Comparison of ENCODE assay signal across 8 cellular contexts in the genomic region with DNA sequence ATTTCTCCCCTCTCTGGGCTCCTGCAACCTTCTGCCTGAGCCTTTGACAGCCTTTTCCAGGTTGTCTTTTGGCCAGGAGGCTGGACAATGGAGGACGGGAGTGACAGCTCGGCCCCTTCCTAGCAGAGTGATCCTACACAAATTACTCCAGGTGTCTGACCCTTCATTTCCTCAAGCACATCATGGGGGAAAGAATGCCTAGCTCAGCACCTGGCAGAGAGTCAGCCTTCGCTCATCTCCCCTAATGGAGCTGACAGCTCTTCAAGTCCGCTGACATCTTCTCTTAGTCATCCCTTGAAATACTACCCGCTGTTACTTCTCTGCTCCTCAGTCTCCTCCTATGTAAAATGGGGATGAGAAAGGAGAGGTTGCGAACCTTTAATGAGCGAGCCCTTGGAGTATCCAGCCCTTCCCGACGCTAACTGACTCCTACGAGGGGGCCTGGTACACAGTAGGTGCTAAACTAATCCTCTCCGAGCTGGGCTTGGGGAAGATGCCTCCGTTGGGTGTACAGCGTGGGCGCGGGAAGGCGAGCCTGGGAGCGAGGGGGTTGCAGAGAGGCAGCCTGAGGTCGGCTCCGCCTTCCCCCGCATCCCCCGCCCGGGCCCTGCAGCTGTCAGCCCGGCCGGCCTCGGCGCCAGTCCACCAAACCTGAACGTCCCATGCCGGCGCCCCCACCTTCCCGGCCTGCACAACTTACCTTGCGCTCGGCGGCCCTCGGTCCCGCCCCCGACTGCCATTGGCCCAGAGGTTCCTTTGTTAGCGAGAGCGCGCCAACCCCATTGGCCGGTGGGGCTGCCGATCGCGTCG. TPM values are rescaled to one million over a fixed set of nuclear protein-coding genes. Genes with fewer than 3 reads are reported as not detected.
A peak's percentile ranks its signal among the peaks of the same experiment; 100 is the strongest.
DNase-seq lines count a peak whose midpoint lies in the region; ATAC-seq, FAIRE-seq and TF ChIP-seq lines count a peak whose summit lies in the region.

No MANE protein-coding gene starts in this region.

- 0 out of 2 replicates have a peak, but pooled peaks cover 3% of the 10 kb centered on the region for H3K9me3 ChIP-seq in DOHH2 (ENCODE audit: control insufficient read depth, insufficient read depth, low read length)

- FAIRE-seq in RCC 7860 (lab: Jason Lieb, UNC), result no peak

- DNase-seq in GOT3 (lab: John Stamatoyannopoulos, UW) (peak; percentile 93), Kasumi-1 (lab: John Stamatoyannopoulos, UW) (peak; percentile 65 to 73), RCC 7860 (ENCODE audit: low spot score) (peak; percentile 86), fibroblast of mammary gland (ENCODE audit: low read depth) (peak; percentile 92)
- peak; percentile 92 to 95 for DNase-seq in activated T-helper 1 cell treated with anti-CD3 and anti-CD28 coated beads, Interleukin-2, amount 50 U/mL, for 16 hours (ENCODE audit: low read depth in 1 of 2, low spot score in 1 of 2)
- DNase-seq in naive thymus-derived CD8-positive, alpha-beta T cell, result peak; percentile 90 to 99 (median 96)

- H3K27me3 ChIP-seq in DOHH2 (ENCODE audit: control insufficient read depth, low read length), result no peaks in the 10 kb centered on the region

- H3K4me1 ChIP-seq in DOHH2 (ENCODE audit: control insufficient read depth, low read length), result peaks cover 42% of the 10 kb centered on the region

- peak overlapping the region; percentile 85 for H3K4me2 ChIP-seq in DOHH2 (ENCODE audit: low read length)

- peaks cover 26 to 49% (median 45%) of the 10 kb centered on the region in 4 donors for H3K4me1 Mint-ChIP-seq in naive thymus-derived CD8-positive, alpha-beta T cell
- peaks cover 52% of the 10 kb centered on the region for H3K4me1 Mint-ChIP-seq in stimulated activated memory B cell treated with anti-CD40 and anti-IgM and Interleukin-4, amounts not matched to agents 10 μg/mL and 1 μg/mL and 100 μg/mL, for 72 hours

- H3K4me3 ChIP-seq in DOHH2 (ENCODE audit: low read length) (peak overlapping the region; percentile 72), fibroblast of mammary gland (ENCODE audit: control insufficient read depth, low read depth, low read length) (peak overlapping the region; percentile 67)

- no peaks in the 10 kb centered on the region for H3K36me3 Mint-ChIP-seq in naive thymus-derived CD8-positive, alpha-beta T cell
- no peaks in the 10 kb centered on the region for H3K36me3 Mint-ChIP-seq in stimulated activated memory B cell treated with anti-CD40 and anti-IgM and Interleukin-4, amounts not matched to agents 10 μg/mL and 1 μg/mL and 100 μg/mL, for 72 hours

- H3K27ac Mint-ChIP-seq in naive thymus-derived CD8-positive, alpha-beta T cell, result peak overlapping the region in 7 of 10 donors; percentile 1 to 84 (median 40)
- no peak overlapping the region for H3K27ac Mint-ChIP-seq in stimulated activated memory B cell treated with anti-CD40 and anti-IgM and Interleukin-4, amounts not matched to agents 10 μg/mL and 1 μg/mL and 100 μg/mL, for 72 hours

- no peaks in the 10 kb centered on the region for H3K9me2 ChIP-seq in DOHH2 (replicated peaks; ENCODE audit: control insufficient read depth, low read length)

- H3K9me3 Mint-ChIP-seq in naive thymus-derived CD8-positive, alpha-beta T cell, result no peaks in the 10 kb centered on the region
- H3K9me3 Mint-ChIP-seq in stimulated activated memory B cell treated with anti-CD40 and anti-IgM and Interleukin-4, amounts not matched to agents 10 μg/mL and 1 μg/mL and 100 μg/mL, for 72 hours, result no peaks in the 10 kb centered on the region

- H3K27ac ChIP-seq in DOHH2 (ENCODE audit: low read depth, low read length), result no peak overlapping the region

- peaks cover 42% of the 10 kb centered on the region for H3K79me2 ChIP-seq in DOHH2 (ENCODE audit: control insufficient read depth, low read length)

- peaks cover 3% of the 10 kb centered on the region; the same call in 1 of the 2 replicates for H3K36me3 ChIP-seq in DOHH2 (ENCODE audit: control insufficient read depth, low read length)

- H3K27me3 Mint-ChIP-seq in naive thymus-derived CD8-positive, alpha-beta T cell, result no peaks in the 10 kb centered on the region
- no peaks in the 10 kb centered on the region for H3K27me3 Mint-ChIP-seq in stimulated activated memory B cell treated with anti-CD40 and anti-IgM and Interleukin-4, amounts not matched to agents 10 μg/mL and 1 μg/mL and 100 μg/mL, for 72 hours

- peak overlapping the region; percentile 54 to 84 (median 70) for H3K4me3 Mint-ChIP-seq in naive thymus-derived CD8-positive, alpha-beta T cell
- H3K4me3 Mint-ChIP-seq in stimulated activated memory B cell treated with anti-CD40 and anti-IgM and Interleukin-4, amounts not matched to agents 10 μg/mL and 1 μg/mL and 100 μg/mL, for 72 hours, result peak overlapping the region; percentile 74

- H3F3A ChIP-seq in DOHH2 (ENCODE audit: control insufficient read depth, insufficient read depth), result peaks cover 7% of the 10 kb centered on the region

- TF ChIP-seq CTCF in DOHH2 (IDR thresholded peaks at IDR 0.05; ENCODE audit: low read depth, low read length, poor library complexity, severe bottlenecking), result no peak
- no peak for TF ChIP-seq CTCF in fibroblast of mammary gland (conservative IDR thresholded peaks at IDR 0.05; ENCODE audit: control insufficient read depth, insufficient read depth, low read depth, low read length)

- peaks cover 20% of the 10 kb centered on the region for H4K20me1 ChIP-seq in DOHH2 (ENCODE audit: control insufficient read depth, insufficient read depth, low read depth, low read length)

- POLR2A ChIA-PET in naive thymus-derived CD8-positive, alpha-beta T cell (lab: Charles Lee), result interaction anchor here (1.0 kb wide), 2 partner anchors 11 to 15 kb away, joined by 3 to 4 read pairs; no protein-coding TSS in a partner anchor

- ATAC-seq in naive thymus-derived CD8-positive, alpha-beta T cell, result peak; percentile 96 to 98
- ATAC-seq in stimulated activated memory B cell treated with anti-CD40 and anti-IgM and Interleukin-4, amounts not matched to agents 10 μg/mL and 1 μg/mL and 100 μg/mL, for 72 hours, result peak; percentile 99

RNA-seq across cellular contexts. Expression of gene MPRIP, which starts 0.5 kb away (rescaled TPM):
- 100 to 1,000 TPM; 219 to 234 TPM for total RNA-seq in naive thymus-derived CD8-positive, alpha-beta T cell
- polyA plus RNA-seq in naive thymus-derived CD8-positive, alpha-beta T cell, result 10 to 100 TPM; 16.9 to 28.3 (median 26.4) TPM
